Comparison of ENCODE assay signal across 1 cellular context in genomic region chr7:92916751-92917369, GRCh38.
TF ChIP-seq lines count a peak whose summit lies in the region.

No MANE protein-coding gene starts in this region.

TF ChIP-seq in GM23338, 12 proteins besides CTCF, POLR2A, EP300 and RAD21 (continued from another document):
- no peak for TF ChIP-seq ZNF462 (CRISPR knock-in tag; IDR thresholded peaks at IDR 0.05)
- no peak for TF ChIP-seq JUNB (IDR thresholded peaks at IDR 0.05; ENCODE audit: unreplicated experiment)
- no peak for TF ChIP-seq STAT1 (IDR thresholded peaks at IDR 0.05; ENCODE audit: unreplicated experiment)
- no peak for TF ChIP-seq CREB1 (CRISPR knock-in tag; IDR thresholded peaks at IDR 0.05; ENCODE audit: low read depth)
- TF ChIP-seq EZH2 (IDR thresholded peaks at IDR 0.05; ENCODE audit: low read depth, unreplicated experiment): no peak
- TF ChIP-seq REST (IDR thresholded peaks at IDR 0.05; ENCODE audit: unreplicated experiment): no peak
- TF ChIP-seq NANOG (IDR thresholded peaks at IDR 0.05; ENCODE audit: borderline replicate concordance): no peak
- no peak for TF ChIP-seq ETS1 (IDR thresholded peaks at IDR 0.05)
- no peak for TF ChIP-seq EZH2phosphoT487 (IDR thresholded peaks at IDR 0.05; ENCODE audit: unreplicated experiment)
- TF ChIP-seq ZNF331 (CRISPR knock-in tag; IDR thresholded peaks at IDR 0.05; ENCODE audit: low read depth): no peak
